In the genomic region with DNA sequence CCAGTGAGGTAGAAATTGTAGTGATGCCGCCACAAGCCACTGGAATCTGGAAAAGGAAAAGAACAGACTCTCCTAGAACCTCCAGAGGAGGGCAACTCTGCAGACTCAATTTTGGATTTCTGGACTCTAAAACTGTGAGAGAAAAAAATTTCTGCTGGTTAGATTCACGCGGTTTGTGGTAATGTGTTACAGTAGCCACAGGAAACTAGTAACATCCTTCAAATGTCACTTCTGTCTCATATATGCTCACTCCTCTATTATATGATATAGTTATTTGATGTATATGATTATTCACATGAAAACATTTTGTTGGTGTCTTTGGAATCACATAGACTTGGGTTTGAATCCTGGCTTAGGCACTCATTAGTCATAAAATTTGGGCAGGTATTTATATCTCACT, we compare ENCODE assay signal across 22 cellular contexts. TPM values are rescaled to one million over a fixed set of nuclear protein-coding genes. Genes with fewer than 3 reads are reported as not detected.
"Had no signal": no experiment of that assay in that cellular context is flagged by ENCODE, and none has a peak within 500 bp of the region (broad histone marks: within the 10 kb centered on the region; RNA-seq: fewer than 3 reads in every experiment).

No MANE protein-coding gene starts in this region.

- H3K4me3 ChIP-seq: MG63, SJSA1, SK-N-MC had no signal

- H3K27ac ChIP-seq: SJSA1, SK-N-MC had no signal

- DNase-seq: IMR-90, Karpas-422, KG1, MG63, NCI-H1092, NCI-H1105 treated with DMSO at 0.1 percent for 48 hours, NCI-H1417 treated with DMSO at 0.1 percent for 48 hours, NCI-H146, NCI-H1694 treated with DMSO at 0.1 percent for 48 hours, NCI-H1930, NCI-H2081, NCI-H2107, NCI-H2227 treated with DMSO at 0.1 percent for 48 hours, NCI-H524, NCI-H526 treated with DMSO at 0.1 percent for 48 hours, NCI-H748 treated with DMSO at 0.1 percent for 48 hours, Right ventricle myocardium superior, RPMI8226, SIG-M5 had no signal

- H3K27me3 ChIP-seq: MG63, SJSA1 had no signal

- ATAC-seq: HepG2 had no signal

- H3K9me3 ChIP-seq: MG63, SJSA1 had no signal

- H3K4me1 ChIP-seq: SJSA1 had no signal

- H3K36me3 ChIP-seq: MG63, SJSA1 had no signal

RNA-seq across cellular contexts. Expression of gene LDOC1, which starts 18.8 kb away (rescaled TPM):
- total RNA-seq: HepG2 had no signal
